28 cellular contexts compared by ENCODE assay signal in genomic region chr3:55697177-55697865, GRCh38.
"Had no signal": no experiment of that assay in that cellular context is flagged by ENCODE, and none has a peak within 500 bp of the region (broad histone marks: within the 10 kb centered on the region; RNA-seq: fewer than 3 reads in every experiment).

No MANE protein-coding gene starts in this region.

- H3K36me3 ChIP-seq: ascending aorta, breast epithelium, MG63, SJSA1 had no signal

- DNase-seq: activated CD4-positive, alpha-beta T cell treated with anti-CD3 and anti-CD28 coated beads for 36 hours; activated CD4-positive, alpha-beta T cell treated with anti-CD3 and anti-CD28 coated beads, Interleukin-2, amount 10 ng/mL, durations not matched to agents 7 days and 5 days; activated CD4-positive, alpha-beta T cell treated with anti-CD3 and anti-CD28 coated beads, Interleukin-2, amount 50 U/mL, for 48 hours; activated CD8-positive, alpha-beta T cell treated with anti-CD3 and anti-CD28 coated beads, Interleukin-2, amount 10 ng/mL, durations not matched to agents 7 days and 5 days; activated gamma-delta T cell; activated naive CD4-positive, alpha-beta T cell treated with Interleukin-2 at 50 U/mL for 16 hours; activated naive CD8-positive, alpha-beta T cell treated with anti-CD3 and anti-CD28 coated beads, Interleukin-2, amount 10 ng/mL, durations not matched to agents 7 days and 5 days; activated T-cell treated with anti-CD3 and anti-CD28 coated beads, Interleukin-2, amount 50 U/mL, for 24 hours; amygdala; body of pancreas; Kasumi-1; MG63; MV-4-11; NCI-H1092; NCI-H1436 treated with DMSO at 0.1 percent for 48 hours; NCI-H1694 treated with DMSO at 0.1 percent for 48 hours; NCI-H2029; NCI-H510A; NCI-H748 treated with DMSO at 0.1 percent for 48 hours; OCI-M1; SHP77; SK-N-SH had no signal

- H3K4me2 ChIP-seq: SK-N-SH had no signal

- H3K9me3 ChIP-seq: ascending aorta, body of pancreas, breast epithelium, MG63, SJSA1, SK-N-SH had no signal

- H3K9me2 ChIP-seq: SK-N-SH had no signal

- H3K4me1 ChIP-seq: ascending aorta, body of pancreas, breast epithelium had no signal

- H3K27ac ChIP-seq: ascending aorta, body of pancreas, breast epithelium had no signal

- H3K9ac ChIP-seq: SK-N-SH had no signal

- FAIRE-seq: TTC549 had no signal

- H3K27me3 ChIP-seq: ascending aorta, body of pancreas, breast epithelium, MG63, SJSA1 had no signal

- H3K4me3 ChIP-seq: ascending aorta, body of pancreas, breast epithelium, MG63, SJSA1 had no signal

- ATAC-seq: activated CD4-positive, alpha-beta T cell treated with anti-CD3 and anti-CD28 coated beads for 36 hours; activated CD4-positive, CD25-positive, alpha-beta regulatory T cell treated with anti-CD3 and anti-CD28 coated beads, Interleukin-2, amount 50 U/mL, for 24 hours; activated CD8-positive, alpha-beta T cell treated with anti-CD3 and anti-CD28 coated beads, Interleukin-2, amount 10 ng/mL, durations not matched to agents 7 days and 5 days; body of pancreas; Panc1 had no signal
